1 cellular context compared by ENCODE assay signal in genomic region chr1:220786337-220787068, GRCh38.
TF ChIP-seq lines count a peak whose summit lies in the region.

Gene MTARC1 (plus strand): TSS chr1:220786913. CDS start chr1:220786945, 32 bp downstream.

TF ChIP-seq in HepG2, 621 proteins besides CTCF, POLR2A, EP300 and RAD21 (continued from another document and continues in another):
- 0 out of 2 replicates have a peak, but pooled peaks have one; percentile 24 for TF ChIP-seq SIX1 (CRISPR knock-in tag; IDR thresholded peaks at IDR 0.05; ENCODE audit: borderline replicate concordance)
- TF ChIP-seq MXD4 (CRISPR knock-in tag; IDR thresholded peaks at IDR 0.05): no peak
- TF ChIP-seq DR1 (CRISPR knock-in tag; IDR thresholded peaks at IDR 0.05): peak; percentile 47; the same call in 1 of the 2 replicates
- TF ChIP-seq ZNF552 (CRISPR knock-in tag; IDR thresholded peaks at IDR 0.05; ENCODE audit: borderline replicate concordance): no peak; the same call in 1 of the 2 replicates
- TF ChIP-seq MAFG (CRISPR knock-in tag; IDR thresholded peaks at IDR 0.05): no peak
- no peak for TF ChIP-seq ZNF839 (CRISPR knock-in tag; IDR thresholded peaks at IDR 0.05; ENCODE audit: borderline replicate concordance)
- no peak for TF ChIP-seq ZNF713 (CRISPR knock-in tag; IDR thresholded peaks at IDR 0.05)
- no peak for TF ChIP-seq GLMP (CRISPR knock-in tag; IDR thresholded peaks at IDR 0.05; ENCODE audit: borderline replicate concordance)
- TF ChIP-seq ZNF605 (CRISPR knock-in tag; IDR thresholded peaks at IDR 0.05): no peak
- TF ChIP-seq EED (CRISPR knock-in tag; IDR thresholded peaks at IDR 0.05): no peak
- TF ChIP-seq FOXJ3 (CRISPR knock-in tag; IDR thresholded peaks at IDR 0.05; ENCODE audit: borderline replicate concordance): no peak
- peak; percentile 72 for TF ChIP-seq PHF21A (CRISPR knock-in tag; IDR thresholded peaks at IDR 0.05)
- TF ChIP-seq ZSCAN21 (CRISPR knock-in tag; IDR thresholded peaks at IDR 0.05; ENCODE audit: borderline replicate concordance): peak; percentile 85; the same call in 1 of the 2 replicates
- peak; percentile 49; the same call in 1 of the 2 replicates for TF ChIP-seq KDM5A (IDR thresholded peaks at IDR 0.05; ENCODE audit: borderline replicate concordance, low read length)
- peak; percentile 24 for TF ChIP-seq NCOA2 (CRISPR knock-in tag; IDR thresholded peaks at IDR 0.05)
- TF ChIP-seq KDM3A (CRISPR knock-in tag; IDR thresholded peaks at IDR 0.05; ENCODE audit: low read depth): 0 out of 2 replicates have a peak, but pooled peaks have one; percentile 69
- TF ChIP-seq SMC3 (IDR thresholded peaks at IDR 0.05; ENCODE audit: low read length): no peak
- TF ChIP-seq ZNF225 (CRISPR knock-in tag; IDR thresholded peaks at IDR 0.05): peak; percentile 35; the same call in 1 of the 2 replicates
- peak; percentile 68 for TF ChIP-seq ZNF407 (CRISPR knock-in tag; IDR thresholded peaks at IDR 0.05; ENCODE audit: not compliant biosample characterization)
- TF ChIP-seq ZNF776 (CRISPR knock-in tag; IDR thresholded peaks at IDR 0.05): peak; percentile 91
- TF ChIP-seq ZC3H13 (CRISPR knock-in tag; IDR thresholded peaks at IDR 0.05): peak; percentile 82; the same call in 1 of the 2 replicates
- 0 out of 2 replicates have a peak, but pooled peaks have one; percentile 63 for TF ChIP-seq ZNF543 (CRISPR knock-in tag; IDR thresholded peaks at IDR 0.05)
- TF ChIP-seq E2F1 (CRISPR knock-in tag; IDR thresholded peaks at IDR 0.05): peak; percentile 56; the same call in 1 of the 2 replicates
- TF ChIP-seq BCL3 (CRISPR knock-in tag; IDR thresholded peaks at IDR 0.05): peak; percentile 52; the same call in 1 of the 2 replicates
- TF ChIP-seq TOPORS (CRISPR knock-in tag; IDR thresholded peaks at IDR 0.05): no peak
- no peak; the same call in 1 of the 2 replicates for TF ChIP-seq CBX5 (CRISPR knock-in tag; IDR thresholded peaks at IDR 0.05; ENCODE audit: borderline replicate concordance)
- no peak for TF ChIP-seq STAT6 (CRISPR knock-in tag; IDR thresholded peaks at IDR 0.05; ENCODE audit: borderline replicate concordance)
- no peak for TF ChIP-seq RERE (CRISPR knock-in tag; IDR thresholded peaks at IDR 0.05; ENCODE audit: low read depth)
- no peak for TF ChIP-seq NFKBIZ (CRISPR knock-in tag; IDR thresholded peaks at IDR 0.05)
- TF ChIP-seq ZNF34 (CRISPR knock-in tag; IDR thresholded peaks at IDR 0.05; ENCODE audit: borderline replicate concordance): 0 out of 2 replicates have a peak, but pooled peaks have one; percentile 74
- TF ChIP-seq THRA (CRISPR knock-in tag; IDR thresholded peaks at IDR 0.05; ENCODE audit: borderline replicate concordance): 0 out of 2 replicates have a peak, but pooled peaks have one; percentile 17
- TF ChIP-seq ZBTB2 (CRISPR knock-in tag; IDR thresholded peaks at IDR 0.05; ENCODE audit: low read depth): peak; percentile 20; the same call in 1 of the 2 replicates
- peak; percentile 79; the same call in 1 of the 2 replicates for TF ChIP-seq SPEN (CRISPR knock-in tag; IDR thresholded peaks at IDR 0.05; ENCODE audit: low read depth)
- no peak for TF ChIP-seq RFX1 (IDR thresholded peaks at IDR 0.05)
